In the genomic region with DNA sequence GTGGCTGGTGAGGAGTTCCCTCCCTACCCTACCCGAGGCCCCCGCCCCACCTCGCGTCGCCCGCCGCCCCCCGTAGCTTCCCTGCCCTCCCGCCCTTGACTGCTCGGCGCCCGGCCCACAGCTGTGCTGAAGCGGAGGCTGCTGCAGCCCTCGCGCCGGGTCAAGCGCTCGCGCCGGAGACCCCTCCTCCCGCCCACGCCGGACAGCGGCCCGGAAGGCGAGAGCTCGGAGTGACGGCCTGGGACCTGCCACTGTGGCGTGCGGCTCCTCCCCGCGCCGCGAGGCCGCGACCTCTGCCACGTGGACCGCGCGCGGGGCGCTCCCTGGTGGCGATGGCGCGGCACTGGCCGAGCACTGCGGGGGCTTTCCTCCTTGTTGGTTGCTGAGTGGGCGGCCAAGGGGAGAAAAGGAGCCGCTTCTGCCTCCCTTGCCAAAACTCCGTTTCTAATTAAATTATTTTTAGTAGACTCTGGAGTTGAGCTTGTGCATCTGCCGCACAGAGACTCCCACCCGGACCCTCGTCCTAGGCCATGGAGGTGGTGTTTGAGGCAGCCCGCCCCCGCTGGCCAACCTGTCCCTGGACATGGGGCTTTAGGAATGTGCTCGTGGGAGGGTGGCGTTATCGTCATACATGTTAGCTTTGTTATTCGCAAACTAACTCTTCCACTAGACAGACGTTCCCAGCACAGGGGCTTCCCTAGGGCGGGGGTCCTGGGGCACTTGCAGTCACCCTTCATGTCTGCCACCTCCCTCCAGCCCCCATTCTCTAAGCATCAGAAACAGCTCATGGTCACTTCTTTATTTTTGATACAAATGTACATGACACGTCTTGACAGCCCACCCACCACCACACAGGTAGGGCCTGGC, we compare ENCODE assay signal across 8 cellular contexts. TPM values are rescaled to one million over a fixed set of nuclear protein-coding genes. Genes with fewer than 3 reads are reported as not detected.
DNase-seq lines count a peak whose midpoint lies in the region; ATAC-seq and TF ChIP-seq lines count a peak whose summit lies in the region.

No MANE protein-coding gene starts in this region.

- 36% methylated on average over 30 of the region's 62 CpGs for WGBS in mammary epithelial cell (ENCODE audit: low coverage, missing lambda C conversion rate)

- CTCF ChIA-PET in mammary epithelial cell (lab: Charles Lee; ENCODE audit: low non-redundant PET), result interaction anchor here (0.7 kb wide), 1 partner anchor 138 kb away, joined by 3 read pairs; no protein-coding TSS in a partner anchor

- peak; percentile 82 for TF ChIP-seq CTCF in GM12864 (IDR thresholded peaks at IDR 0.05; ENCODE audit: low read depth, low read length, missing control alignments)
- TF ChIP-seq CTCF in mammary epithelial cell (conservative IDR thresholded peaks at IDR 0.05 in 1 of 2, IDR thresholded peaks at IDR 0.05 in 1 of 2; ENCODE audit: extremely low read depth in 1 of 2, insufficient read depth in 1 of 2, low read depth in 1 of 2, low read length in 2 of 2), result peak; percentile 30 to 43

- peaks cover 10% of the 10 kb centered on the region for H3K36me3 ChIP-seq in mammary epithelial cell (ENCODE audit: insufficient read depth, low read length)

- peak overlapping the region; percentile 24 for H3K4me2 ChIP-seq in mammary epithelial cell (ENCODE audit: insufficient read depth, low read depth, low read length)

- no TSS peak for BruUV-seq in mammary epithelial cell (replicated peaks; lab: Mats Ljungman, UMichigan)

- intact Hi-C loops in mammary epithelial cell (cut with micrococcal nuclease), result no loop called here

- dilution Hi-C loops in mammary epithelial cell (cut with HindIII; ENCODE audit: low sequenced_read_pairs), result no loop called here

- no peaks in the 10 kb centered on the region for H4K20me1 ChIP-seq in mammary epithelial cell (ENCODE audit: insufficient read depth, low read length)

- no peak overlapping the region for H3K27ac ChIP-seq in mammary epithelial cell (ENCODE audit: insufficient read depth, low read depth, low read length)

- H3K4me1 ChIP-seq in mammary epithelial cell (ENCODE audit: insufficient read depth, low read length), result peaks cover 15% of the 10 kb centered on the region

- H3K27me3 ChIP-seq in mammary epithelial cell (ENCODE audit: insufficient read depth, low read length), result no peaks in the 10 kb centered on the region

- no peak overlapping the region for H2AFZ ChIP-seq in mammary epithelial cell (ENCODE audit: low read depth, low read length)

- peaks cover 4% of the 10 kb centered on the region for H3K79me2 ChIP-seq in mammary epithelial cell (ENCODE audit: insufficient read depth, low read length)

- no peak overlapping the region for H3K4me3 ChIP-seq in GM12864 (ENCODE audit: low read depth, low read length)
- H3K4me3 ChIP-seq in mammary epithelial cell (replicated peaks in 1 of 3; ENCODE audit: insufficient read depth in 1 of 3, low read depth in 2 of 3, low read length in 3 of 3), result no peak overlapping the region

- in situ Hi-C loops in mammary epithelial cell (cut with MboI; ENCODE audit: low sequenced_read_pairs in 2 of 2), result loop anchor here in 1 of 2 donors (25.0 kb wide), 2 partner anchors 186 to 436 kb away; a partner anchor contains a TSS
- in situ Hi-C loops in ACHN (cut with HindIII; ENCODE audit: low pct_ligation_motif_present, low pct_unique_long_range_greater_than_20kb, low sequenced_read_pairs), result no loop called here

- no peaks in the 10 kb centered on the region for H3K9me3 ChIP-seq in mammary epithelial cell (replicated peaks; ENCODE audit: insufficient read depth, low read length)

- no peak overlapping the region for H3K9ac ChIP-seq in mammary epithelial cell (ENCODE audit: insufficient read depth, low read length)

- ATAC-seq in GM18858 (IDR thresholded peaks at IDR 0.05; ENCODE audit: unreplicated experiment), result no peak

- no peak for DNase-seq in GM12864 (ENCODE audit: low read depth)
- peak in 3 of 5 donors; percentile 34 to 47 (median 43) for DNase-seq in T-helper 1 cell
- DNase-seq in mammary epithelial cell, result no peak
- peak; percentile 45 for DNase-seq in kidney tubule cell (ENCODE audit: low spot score)
- DNase-seq in stimulated activated CD8-positive, alpha-beta memory T cell treated with anti-CD3 and anti-CD28 coated beads, Interleukin-15, amount 100 ng/mL, for 1 hour (ENCODE audit: low read depth), result peak; percentile 37
- no peak for DNase-seq in DMS53 treated with DMSO at 0.1 percent for 48 hours (lab: John Stamatoyannopoulos, UW; ENCODE audit: unreplicated experiment)
- DNase-seq in ACHN, result no peak

RNA-seq across cellular contexts. Expression of a gene that starts 4.4 kb away (rescaled TPM):
- 10 to 100 TPM; 26.5 to 31.8 TPM for total RNA-seq in mammary epithelial cell
- polyA plus RNA-seq in mammary epithelial cell, result 19.5 TPM
- polyA minus RNA-seq in mammary epithelial cell, result 2.7 TPM

RNA-seq across cellular contexts. Expression of a gene that starts 6.1 kb away (rescaled TPM):
- 1 to 10 TPM; 4.5 to 7.7 TPM for total RNA-seq in mammary epithelial cell
- 5.8 TPM for polyA plus RNA-seq in mammary epithelial cell
- 11.5 TPM for polyA minus RNA-seq in mammary epithelial cell

RNA-seq across cellular contexts. Expression of a gene that starts 16.5 kb away (rescaled TPM):
- 10 to 100 TPM; 41.8 to 83.4 TPM for total RNA-seq in mammary epithelial cell
- 52.2 TPM for polyA plus RNA-seq in mammary epithelial cell
- polyA minus RNA-seq in mammary epithelial cell, result 112 TPM

RNA-seq across cellular contexts. Expression of a gene that starts 20.0 kb away (rescaled TPM):
- total RNA-seq in mammary epithelial cell, result 10 to 100 TPM; 10.0 to 18.6 TPM
- 8.5 TPM for polyA plus RNA-seq in mammary epithelial cell
- 11.4 TPM for polyA minus RNA-seq in mammary epithelial cell

RNA-seq across cellular contexts. Expression of a gene that starts 49.8 kb away (rescaled TPM):
- 1 to 10 TPM; 6.3 to 9.8 TPM for total RNA-seq in mammary epithelial cell
- polyA plus RNA-seq in mammary epithelial cell, result 4.0 TPM
- 8.9 TPM for polyA minus RNA-seq in mammary epithelial cell

Comparison
In these comparisons a context has a peak if more than half of its experiments do, and no peak if none do; other contexts are left out.
1. DNase-seq: peak in T-helper 1 cell (3 of 5), kidney tubule cell (single experiment) and stimulated activated CD8-positive, alpha-beta memory T cell treated with anti-CD3 and anti-CD28 coated beads, Interleukin-15, amount 100 ng/mL, for 1 hour (single experiment); none in GM12864 (single experiment), mammary epithelial cell (single experiment), DMS53 treated with DMSO at 0.1 percent for 48 hours (single experiment) and ACHN (single experiment).